18 cellular contexts compared by ENCODE assay signal in the genomic region with DNA sequence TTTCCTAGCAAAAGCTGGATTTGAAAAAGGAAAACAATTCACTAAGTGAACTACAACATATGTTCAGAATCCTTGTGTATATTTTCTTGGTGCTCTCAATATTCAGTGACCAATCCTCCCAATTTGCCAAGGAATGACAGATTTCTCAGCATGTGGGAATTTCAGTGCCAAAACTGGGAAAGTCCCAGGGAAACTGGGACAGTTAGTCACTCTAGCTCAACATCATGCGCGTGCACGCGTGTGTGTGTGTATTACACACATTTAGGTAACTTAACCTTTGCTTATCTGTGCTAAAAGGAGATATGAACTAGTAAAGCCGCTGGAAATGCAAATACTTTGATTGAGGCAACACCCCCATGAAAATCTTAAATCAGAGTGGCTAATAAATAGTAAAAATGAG. TPM values are rescaled to one million over a fixed set of nuclear protein-coding genes. Genes with fewer than 3 reads are reported as not detected.
DNase-seq lines count a peak whose midpoint lies in the region; ATAC-seq and TF ChIP-seq lines count a peak whose summit lies in the region.
"Had no signal": no experiment of that assay in that cellular context is flagged by ENCODE, and none has a peak within 500 bp of the region (broad histone marks: within the 10 kb centered on the region; RNA-seq: fewer than 3 reads in every experiment).

No MANE protein-coding gene starts in this region.

- H3K4me3 ChIP-seq in epithelial cell of esophagus (ENCODE audit: low read length), result no peak overlapping the region
- no peak overlapping the region for H3K4me3 ChIP-seq in esophagus squamous epithelium
- H3K4me3 ChIP-seq: skin epidermis, suprapubic skin had no signal

- intact Hi-C loops in esophagus squamous epithelium (cut with DNase I), result no loop called here

- H3K4me1 ChIP-seq in esophagus squamous epithelium, result no peaks in the 10 kb centered on the region
- H3K4me1 ChIP-seq: suprapubic skin had no signal

- TF ChIP-seq POLR2A in esophagus squamous epithelium (IDR thresholded peaks at IDR 0.05), result no peak

- TF ChIP-seq CTCF in epithelial cell of esophagus (IDR thresholded peaks at IDR 0.05; ENCODE audit: insufficient read depth, low read depth, low read length, missing control alignments) (no peak), esophagus squamous epithelium (IDR thresholded peaks at IDR 0.05) (no peak)

- H3K36me3 ChIP-seq in esophagus squamous epithelium, result peaks cover 4 to 91% (median 29%) of the 10 kb centered on the region in 3 donors

- 44 to 56% methylated on average over 5 of the region's 5 CpGs for WGBS in esophagus squamous epithelium, 2 donors

- no peaks in the 10 kb centered on the region for H3K9me3 ChIP-seq in esophagus squamous epithelium
- H3K9me3 ChIP-seq: suprapubic skin had no signal

- H3K27ac ChIP-seq in esophagus squamous epithelium, result no peak overlapping the region
- H3K27ac ChIP-seq: epithelial cell of prostate, suprapubic skin had no signal

- DNase-seq in EH (ENCODE audit: low read depth) (peak; percentile 54), NCI-H226 (peak; percentile 38), epithelial cell of esophagus (ENCODE audit: low read depth) (peak; percentile 68), myocyte (ENCODE audit: low read depth) (peak; percentile 44), esophagus squamous epithelium (lab: John Stamatoyannopoulos, UW) (no peak), NCI-H524 (lab: John Stamatoyannopoulos, UW) (no peak), DMS 273 (lab: John Stamatoyannopoulos, UW; ENCODE audit: unreplicated experiment) (no peak)
- DNase-seq: activated CD8-positive, alpha-beta T cell treated with anti-CD3 and anti-CD28 coated beads for 36 hours; activated effector memory CD4-positive, alpha-beta T cell treated with anti-CD3 and anti-CD28 coated beads, Interleukin-2, amount 50 U/mL, for 16 hours; CD8-positive, alpha-beta T cell; central memory CD4-positive, alpha-beta T cell; NCI-H1436; NCI-H774; SHP77 had no signal

- ATAC-seq in GM18870 (IDR thresholded peaks at IDR 0.05; ENCODE audit: unreplicated experiment), result no peak
- ATAC-seq: activated CD8-positive, alpha-beta T cell treated with anti-CD3 and anti-CD28 coated beads for 36 hours; CD8-positive, alpha-beta T cell had no signal

- H3K27me3 ChIP-seq in esophagus squamous epithelium, result no peaks in the 10 kb centered on the region
- H3K27me3 ChIP-seq: suprapubic skin had no signal

RNA-seq across cellular contexts. Expression of a gene that starts 26.1 kb away (rescaled TPM):
- total RNA-seq in myocyte (0.51 and 0.94 TPM in 2 replicates), esophagus squamous epithelium (not detected)
- 3.0 TPM for polyA plus RNA-seq in myocyte (2012)
- total RNA-seq: activated CD8-positive, alpha-beta T cell treated with anti-CD3 and anti-CD28 coated beads for 36 hours; CD8-positive, alpha-beta T cell; suprapubic skin had no signal

Comparison
In these comparisons a context has a peak if more than half of its experiments do, and no peak if none do; other contexts are left out.
1. DNase-seq: peak in EH (single experiment), NCI-H226 (single experiment), epithelial cell of esophagus (single experiment) and myocyte (single experiment); none in esophagus squamous epithelium (single experiment), NCI-H524 (0 of 2) and DMS 273 (single experiment).